In the genomic region with DNA sequence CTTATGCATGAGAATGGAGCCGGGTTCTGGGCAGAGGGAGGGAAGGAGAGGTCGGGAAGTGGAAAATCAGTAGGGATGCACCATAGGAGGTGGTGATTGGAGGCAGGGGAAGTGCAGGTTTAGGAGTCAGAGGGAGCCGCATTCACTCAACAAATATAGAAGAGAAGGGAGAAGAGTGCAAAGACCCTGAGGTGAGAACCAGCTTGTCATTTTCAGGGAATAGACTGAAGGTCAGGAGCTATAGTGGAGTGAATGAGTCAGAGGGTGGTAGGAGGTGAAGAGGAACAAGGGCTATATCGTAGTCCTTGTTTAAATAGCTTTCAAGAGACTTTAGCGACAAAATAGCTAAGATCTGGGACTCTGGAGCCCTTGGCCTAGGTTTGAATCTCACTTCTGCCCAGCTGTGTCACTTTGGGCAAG, we compare ENCODE assay signal across 8 cellular contexts. TPM values are rescaled to one million over a fixed set of nuclear protein-coding genes. Genes with fewer than 3 reads are reported as not detected.
DNase-seq lines count a peak whose midpoint lies in the region; ATAC-seq and TF ChIP-seq lines count a peak whose summit lies in the region.

No MANE protein-coding gene starts in this region.

- H3K4me1 Mint-ChIP-seq in naive thymus-derived CD8-positive, alpha-beta T cell, result peaks cover 30 to 46% (median 43%) of the 10 kb centered on the region in 4 donors

- H3K27me3 Mint-ChIP-seq in naive thymus-derived CD8-positive, alpha-beta T cell, result peaks cover 0 to 2% (median 0%) of the 10 kb centered on the region in 5 donors

- H3K27ac Mint-ChIP-seq in naive thymus-derived CD8-positive, alpha-beta T cell, result peak overlapping the region; percentile 89 to 100 (median 98)

- peaks cover 0 to 27% (median 5%) of the 10 kb centered on the region in 3 donors for H3K36me3 Mint-ChIP-seq in naive thymus-derived CD8-positive, alpha-beta T cell

- no peaks in the 10 kb centered on the region for H3K79me2 ChIP-seq in MM.1S (ENCODE audit: low read length)

- POLR2A ChIA-PET in naive thymus-derived CD8-positive, alpha-beta T cell (lab: Charles Lee), result interaction anchor here (0.6 to 6.4 kb wide), 19 partner anchors 8 to 485 kb away, joined by 3 to 301 read pairs (median 8); a partner anchor contains a TSS
- POLR2A ChIA-PET in GM10248 (lab: Yijun Ruan, JAX), result interaction anchor here (0.6 to 3.1 kb wide), 9 partner anchors 7 to 511 kb away, joined by 3 to 35 read pairs (median 3); a partner anchor contains a TSS

- no peak for DNase-seq in BE2C
- DNase-seq in MM.1S, result no peak
- peak; percentile 60 for DNase-seq in choroid plexus epithelial cell (ENCODE audit: low read depth)
- DNase-seq in naive thymus-derived CD8-positive, alpha-beta T cell, result no peak
- DNase-seq in NCI-H345 treated with DMSO at 0.1 percent for 48 hours (lab: John Stamatoyannopoulos, UW; ENCODE audit: unreplicated experiment), result no peak
- DNase-seq in GM10248 (ENCODE audit: extremely low spot score), result no peak
- DNase-seq in retina, result no peak

- peak overlapping the region; percentile 66; the same call in 1 of the 2 replicates for H3K9ac ChIP-seq in MM.1S (ENCODE audit: low read length)

- peak overlapping the region; percentile 88 to 97 (median 94) for H3K4me3 Mint-ChIP-seq in naive thymus-derived CD8-positive, alpha-beta T cell

- CTCF ChIA-PET in GM10248 (lab: Yijun Ruan, JAX), result interaction anchor here (0.9 to 3.7 kb wide), 12 partner anchors 12 to 574 kb away, joined by 3 to 23 read pairs (median 5); a partner anchor contains a TSS

- H3K4me1 ChIP-seq in BE2C (peaks cover 3% of the 10 kb centered on the region; the same call in 1 of the 2 replicates), MM.1S (ENCODE audit: low read length) (peaks cover 12% of the 10 kb centered on the region)

- H3K4me3 ChIP-seq in BE2C (ENCODE audit: low read depth, low read length) (peak overlapping the region; percentile 72), MM.1S (ENCODE audit: low read length) (peak overlapping the region; percentile 80), choroid plexus epithelial cell (ENCODE audit: low read depth, low read length) (peak overlapping the region; percentile 91)

- H3K9me3 Mint-ChIP-seq in naive thymus-derived CD8-positive, alpha-beta T cell, result no peaks in the 10 kb centered on the region

- no peaks in the 10 kb centered on the region for H3K9me2 ChIP-seq in MM.1S (replicated peaks; ENCODE audit: insufficient read depth, low read length)

- H2AFZ ChIP-seq in MM.1S (ENCODE audit: low read length), result peak overlapping the region; percentile 47

- H3K36me3 ChIP-seq in BE2C (no peaks in the 10 kb centered on the region), MM.1S (replicated peaks; ENCODE audit: insufficient read depth, low read length) (no peaks in the 10 kb centered on the region)

- H3K9me3 ChIP-seq in BE2C (no peaks in the 10 kb centered on the region), MM.1S (replicated peaks; ENCODE audit: insufficient read depth, low read length) (no peaks in the 10 kb centered on the region)

- H3K27ac ChIP-seq in MM.1S (ENCODE audit: low read length), result no peak overlapping the region

- peaks cover 7% of the 10 kb centered on the region for H4K20me1 ChIP-seq in MM.1S (ENCODE audit: insufficient read depth, low read length)

- H3K27me3 ChIP-seq in BE2C (no peaks in the 10 kb centered on the region), MM.1S (replicated peaks; ENCODE audit: insufficient read depth, low read length) (peaks cover 30% of the 10 kb centered on the region)

- TF ChIP-seq CTCF in BE2C (IDR thresholded peaks at IDR 0.05; ENCODE audit: low read depth, low read length) (no peak), MM.1S (IDR thresholded peaks at IDR 0.05; ENCODE audit: low read length) (no peak), choroid plexus epithelial cell (conservative IDR thresholded peaks at IDR 0.05; ENCODE audit: low read depth, low read length) (no peak), GM10248 (IDR thresholded peaks at IDR 0.05; ENCODE audit: control extremely low read depth, extremely low read depth, low read depth, missing control alignments) (no peak)

- peak overlapping the region; percentile 83 for H3K4me2 ChIP-seq in MM.1S (ENCODE audit: low read depth, low read length)

- ATAC-seq in naive thymus-derived CD8-positive, alpha-beta T cell, result no peak
- ATAC-seq in GM21360 (IDR thresholded peaks at IDR 0.05; ENCODE audit: unreplicated experiment), result no peak

- H3F3A ChIP-seq in MM.1S (ENCODE audit: insufficient read depth, low read length), result peaks cover 14% of the 10 kb centered on the region

RNA-seq across cellular contexts. Expression of a gene that starts 0.8 kb away (rescaled TPM):
- polyA plus RNA-seq in BE2C (2012; ENCODE audit: insufficient read depth, insufficient read length, low read depth), result 18.6 TPM
- total RNA-seq in naive thymus-derived CD8-positive, alpha-beta T cell, result 10 to 100 TPM; 47.3 to 48.6 TPM
- 10 to 100 TPM; 76.4 to 87.2 (median 87.1) TPM for polyA plus RNA-seq in naive thymus-derived CD8-positive, alpha-beta T cell

RNA-seq across cellular contexts. Expression of a gene that starts 3.6 kb away (rescaled TPM):
- polyA plus RNA-seq in BE2C (2012; ENCODE audit: insufficient read depth, insufficient read length, low read depth), result not detected
- total RNA-seq in naive thymus-derived CD8-positive, alpha-beta T cell, result 1 to 10 TPM in 1 of 2 experiments, not detected in 1; 2.2 TPM
- polyA plus RNA-seq in naive thymus-derived CD8-positive, alpha-beta T cell, result not detected

RNA-seq across cellular contexts. Expression of a gene that starts 20.1 kb away (rescaled TPM):
- 287 TPM for polyA plus RNA-seq in BE2C (2012; ENCODE audit: insufficient read depth, insufficient read length, low read depth)
- total RNA-seq in naive thymus-derived CD8-positive, alpha-beta T cell, result 100 to 1,000 TPM; 233 to 243 TPM
- polyA plus RNA-seq in naive thymus-derived CD8-positive, alpha-beta T cell, result 100 to 1,000 TPM; 104 to 214 (median 153) TPM

RNA-seq across cellular contexts. Expression of a gene that starts 27.9 kb away (rescaled TPM):
- polyA plus RNA-seq in BE2C (2012; ENCODE audit: insufficient read depth, insufficient read length, low read depth), result 73.9 TPM
- 10 to 100 TPM; 64.1 to 68.2 TPM for total RNA-seq in naive thymus-derived CD8-positive, alpha-beta T cell
- 10 to 100 TPM; 45.9 to 62.3 (median 60.4) TPM for polyA plus RNA-seq in naive thymus-derived CD8-positive, alpha-beta T cell

RNA-seq across cellular contexts. Expression of a gene that starts 28.6 kb away (rescaled TPM):
- polyA plus RNA-seq in BE2C (2012; ENCODE audit: insufficient read depth, insufficient read length, low read depth), result 21.1 TPM
- 1 to 10 TPM; 7.0 to 7.1 TPM for total RNA-seq in naive thymus-derived CD8-positive, alpha-beta T cell
- polyA plus RNA-seq in naive thymus-derived CD8-positive, alpha-beta T cell, result 1 to 10 TPM; 2.5 to 4.6 (median 3.4) TPM
